In the genomic region with DNA sequence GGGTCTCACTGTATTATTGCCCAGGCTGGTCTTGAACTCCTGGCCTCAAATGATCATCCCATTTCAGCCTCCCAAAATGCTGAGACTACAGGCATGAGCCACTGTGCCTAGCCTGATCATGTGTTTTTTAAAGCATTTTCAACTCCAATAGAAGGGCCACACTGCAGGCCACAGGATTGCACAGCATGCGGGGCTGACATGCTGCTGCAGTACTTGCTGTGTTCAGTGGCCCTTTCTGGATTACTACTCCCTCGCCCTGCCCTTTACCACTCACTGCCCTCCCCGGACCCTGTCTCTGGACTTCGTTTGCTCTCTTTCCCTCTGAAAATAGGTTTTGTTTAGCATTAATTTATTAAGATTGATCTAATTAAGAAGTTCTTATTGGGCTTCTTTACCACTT, we compare ENCODE assay signal across 23 cellular contexts. TPM values are rescaled to one million over a fixed set of nuclear protein-coding genes. Genes with fewer than 3 reads are reported as not detected.
DNase-seq lines count a peak whose midpoint lies in the region; ATAC-seq and TF ChIP-seq lines count a peak whose summit lies in the region.
"Had no signal": no experiment of that assay in that cellular context is flagged by ENCODE, and none has a peak within 500 bp of the region (broad histone marks: within the 10 kb centered on the region; RNA-seq: fewer than 3 reads in every experiment).

No MANE protein-coding gene starts in this region.

- peaks cover 85% of the 10 kb centered on the region for H3K36me3 Mint-ChIP-seq in activated CD4-positive, alpha-beta T cell treated with anti-CD3 and anti-CD28 coated beads, Interleukin-2, amount 10 ng/mL, durations not matched to agents 7 days and 5 days (ENCODE audit: low read depth)
- peaks cover 79% of the 10 kb centered on the region for H3K36me3 Mint-ChIP-seq in activated CD8-positive, alpha-beta T cell treated with anti-CD3 and anti-CD28 coated beads for 36 hours (ENCODE audit: low read depth)
- H3K36me3 Mint-ChIP-seq in naive thymus-derived CD4-positive, alpha-beta T cell = peaks cover 18 to 67% (median 42%) of the 10 kb centered on the region in 5 donors

- no peak for TF ChIP-seq CTCF in activated CD8-positive, alpha-beta T cell treated with anti-CD3 and anti-CD28 coated beads for 36 hours (IDR thresholded peaks at IDR 0.05)

- POLR2A ChIA-PET in activated CD4-positive, alpha-beta T cell treated with anti-CD3 and anti-CD28 coated beads, Interleukin-2, amount 10 ng/mL, durations not matched to agents 7 days and 5 days (lab: Charles Lee) = interaction anchor here (0.6 kb wide), 1 partner anchor 10 kb away, joined by 3 read pairs; no protein-coding TSS in a partner anchor
- POLR2A ChIA-PET in activated CD8-positive, alpha-beta T cell treated with anti-CD3 and anti-CD28 coated beads for 36 hours (lab: Charles Lee) = interaction anchor here (0.7 to 1.3 kb wide), 2 partner anchors 18 to 35 kb away, joined by 3 read pairs; no protein-coding TSS in a partner anchor
- POLR2A ChIA-PET in naive thymus-derived CD4-positive, alpha-beta T cell (lab: Charles Lee) = interaction anchor here (1.2 to 5.1 kb wide), 5 partner anchors 11 to 142 kb away, joined by 4 to 31 read pairs (median 11); no protein-coding TSS in a partner anchor

- peak overlapping the region; percentile 81 for H3K27ac Mint-ChIP-seq in activated CD4-positive, alpha-beta T cell treated with anti-CD3 and anti-CD28 coated beads, Interleukin-2, amount 10 ng/mL, durations not matched to agents 7 days and 5 days
- peak overlapping the region; percentile 89 for H3K27ac Mint-ChIP-seq in activated CD8-positive, alpha-beta T cell treated with anti-CD3 and anti-CD28 coated beads for 36 hours
- peak overlapping the region; percentile 56 to 88 (median 83) for H3K27ac Mint-ChIP-seq in naive thymus-derived CD4-positive, alpha-beta T cell
- H3K27ac Mint-ChIP-seq: HFFc6, nephron had no signal

- H3K9me3 ChIP-seq in naive thymus-derived CD4-positive, alpha-beta T cell (ENCODE audit: control insufficient read depth in 2 of 3, low read length in 3 of 3) = no peaks in the 10 kb centered on the region
- H3K9me3 ChIP-seq: BE2C, gastroesophageal sphincter, right lobe of liver, testis had no signal

- peak overlapping the region; percentile 49 for H3K27ac ChIP-seq in naive thymus-derived CD4-positive, alpha-beta T cell (ENCODE audit: low read depth, low read length)
- H3K27ac ChIP-seq: gastroesophageal sphincter, HL-60, right lobe of liver, testis had no signal

- H3K36me3 ChIP-seq in naive thymus-derived CD4-positive, alpha-beta T cell (ENCODE audit: control insufficient read depth in 2 of 3, insufficient read depth in 3 of 3, low read length in 3 of 3) = peaks cover 0 to 26% (median 12%) of the 10 kb centered on the region in 3 experiments
- H3K36me3 ChIP-seq: BE2C had no signal

- H3K4me1 ChIP-seq in naive thymus-derived CD4-positive, alpha-beta T cell (ENCODE audit: control insufficient read depth in 2 of 2, insufficient read depth in 2 of 2, low read length in 2 of 2) = peaks cover 50 to 85% of the 10 kb centered on the region in 2 donors
- H3K4me1 ChIP-seq: BE2C, gastroesophageal sphincter, right lobe of liver, testis had no signal

- H3K27me3 ChIP-seq in naive thymus-derived CD4-positive, alpha-beta T cell (ENCODE audit: control insufficient read depth in 2 of 2, insufficient read depth in 2 of 2, low read length in 2 of 2) = no peaks in the 10 kb centered on the region
- H3K27me3 ChIP-seq: BE2C, gastroesophageal sphincter, right lobe of liver, testis had no signal

- no peaks in the 10 kb centered on the region for H3K9me3 Mint-ChIP-seq in activated CD4-positive, alpha-beta T cell treated with anti-CD3 and anti-CD28 coated beads, Interleukin-2, amount 10 ng/mL, durations not matched to agents 7 days and 5 days
- no peaks in the 10 kb centered on the region for H3K9me3 Mint-ChIP-seq in activated CD8-positive, alpha-beta T cell treated with anti-CD3 and anti-CD28 coated beads for 36 hours
- no peaks in the 10 kb centered on the region for H3K9me3 Mint-ChIP-seq in naive thymus-derived CD4-positive, alpha-beta T cell
- H3K9me3 Mint-ChIP-seq: HFFc6, nephron had no signal

- no peak overlapping the region for H3K4me3 ChIP-seq in naive thymus-derived CD4-positive, alpha-beta T cell (ENCODE audit: low read length)
- H3K4me3 ChIP-seq: gastroesophageal sphincter, right lobe of liver, testis had no signal

- H3K27me3 Mint-ChIP-seq in activated CD4-positive, alpha-beta T cell treated with anti-CD3 and anti-CD28 coated beads, Interleukin-2, amount 10 ng/mL, durations not matched to agents 7 days and 5 days = no peaks in the 10 kb centered on the region
- H3K27me3 Mint-ChIP-seq in activated CD8-positive, alpha-beta T cell treated with anti-CD3 and anti-CD28 coated beads for 36 hours = no peaks in the 10 kb centered on the region
- no peaks in the 10 kb centered on the region for H3K27me3 Mint-ChIP-seq in naive thymus-derived CD4-positive, alpha-beta T cell

- peaks cover 88% of the 10 kb centered on the region for H3K4me1 Mint-ChIP-seq in activated CD4-positive, alpha-beta T cell treated with anti-CD3 and anti-CD28 coated beads, Interleukin-2, amount 10 ng/mL, durations not matched to agents 7 days and 5 days
- H3K4me1 Mint-ChIP-seq in activated CD8-positive, alpha-beta T cell treated with anti-CD3 and anti-CD28 coated beads for 36 hours (ENCODE audit: low read depth) = peaks cover 89% of the 10 kb centered on the region
- H3K4me1 Mint-ChIP-seq in naive thymus-derived CD4-positive, alpha-beta T cell = peaks cover 74 to 97% (median 94%) of the 10 kb centered on the region in 7 donors
- H3K4me1 Mint-ChIP-seq: nephron had no signal

- intact Hi-C loops in activated CD8-positive, alpha-beta T cell treated with anti-CD3 and anti-CD28 coated beads for 36 hours (cut with micrococcal nuclease) = no loop called here
- intact Hi-C loops in naive thymus-derived CD4-positive, alpha-beta T cell (cut with micrococcal nuclease) = loop anchor here in 1 of 2 donors (2.0 to 5.0 kb wide), 3 partner anchors 193 to 355 kb away; no protein-coding TSS in a partner anchor

- CTCF ChIA-PET in activated CD4-positive, alpha-beta T cell treated with anti-CD3 and anti-CD28 coated beads, Interleukin-2, amount 10 ng/mL, durations not matched to agents 7 days and 5 days (lab: Charles Lee) = interaction anchor here (1.1 kb wide), 1 partner anchor 12 kb away, joined by 4 read pairs; no protein-coding TSS in a partner anchor
- CTCF ChIA-PET in activated CD8-positive, alpha-beta T cell treated with anti-CD3 and anti-CD28 coated beads for 36 hours (lab: Charles Lee) = interaction anchor here (0.8 to 2.4 kb wide), 3 partner anchors 8 to 47 kb away, joined by 3 to 15 read pairs (median 3); no protein-coding TSS in a partner anchor
- CTCF ChIA-PET in naive thymus-derived CD4-positive, alpha-beta T cell (lab: Charles Lee) = interaction anchor here (0.6 to 2.1 kb wide), 3 partner anchors 9 to 50 kb away, joined by 3 to 10 read pairs (median 6); no protein-coding TSS in a partner anchor

- H3K4me3 Mint-ChIP-seq in activated CD4-positive, alpha-beta T cell treated with anti-CD3 and anti-CD28 coated beads, Interleukin-2, amount 10 ng/mL, durations not matched to agents 7 days and 5 days = no peak overlapping the region
- no peak overlapping the region for H3K4me3 Mint-ChIP-seq in activated CD8-positive, alpha-beta T cell treated with anti-CD3 and anti-CD28 coated beads for 36 hours
- peak overlapping the region in 9 of 10 donors; percentile 42 to 75 (median 63) for H3K4me3 Mint-ChIP-seq in naive thymus-derived CD4-positive, alpha-beta T cell
- H3K4me3 Mint-ChIP-seq: HFFc6, nephron had no signal

- peak; percentile 29 for ATAC-seq in GM18907 (IDR thresholded peaks at IDR 0.05; ENCODE audit: unreplicated experiment)
- ATAC-seq in activated CD8-positive, alpha-beta T cell treated with anti-CD3 and anti-CD28 coated beads for 36 hours = no peak
- no peak for ATAC-seq in naive thymus-derived CD4-positive, alpha-beta T cell
- no peak for ATAC-seq in HG02588 (IDR thresholded peaks at IDR 0.05; ENCODE audit: unreplicated experiment)
- ATAC-seq in GM21526 (IDR thresholded peaks at IDR 0.05; ENCODE audit: low FRiP score, unreplicated experiment) = no peak
- ATAC-seq: gastroesophageal sphincter, right lobe of liver had no signal

- DNase-seq in activated CD4-positive, alpha-beta T cell treated with anti-CD3 and anti-CD28 coated beads, Interleukin-2, amount 10 ng/mL, durations not matched to agents 7 days and 5 days = no peak
- no peak for DNase-seq in activated CD4-positive, alpha-beta T cell treated with anti-CD3 and anti-CD28 coated beads, Interleukin-2, amount 50 U/mL, for 4 hours
- no peak for DNase-seq in activated CD8-positive, alpha-beta T cell treated with anti-CD3 and anti-CD28 coated beads for 36 hours
- no peak for DNase-seq in naive thymus-derived CD4-positive, alpha-beta T cell
- no peak for DNase-seq in amygdala (lab: John Stamatoyannopoulos, UW)
- DNase-seq: aorta; BE2C; central memory CD4-positive, alpha-beta T cell; erythroblast; HFFc6; NCI-H146; NCI-H2171 treated with DMSO at 0.1 percent for 48 hours; NCI-H526; right lobe of liver; stimulated activated CD8-positive, alpha-beta memory T cell treated with anti-CD3 and anti-CD28 coated beads, Interleukin-4, amount 100 ng/mL, for 48 hours; SW 1271; testis had no signal

RNA-seq across cellular contexts. Expression of a gene that starts 37.3 kb away (rescaled TPM):
- 10 to 100 TPM; 59.2 to 60.1 TPM for total RNA-seq in activated CD4-positive, alpha-beta T cell treated with anti-CD3 and anti-CD28 coated beads, Interleukin-2, amount 10 ng/mL, durations not matched to agents 7 days and 5 days
- 10 to 100 TPM; 45.4 to 47.1 TPM for total RNA-seq in activated CD8-positive, alpha-beta T cell treated with anti-CD3 and anti-CD28 coated beads for 36 hours
- total RNA-seq in naive thymus-derived CD4-positive, alpha-beta T cell = 100 to 1,000 TPM in 3 of 5 experiments, 10 to 100 TPM in 2; 54.1 to 145 (median 130) TPM
- 1 to 10 TPM; 5.5 to 6.3 TPM for polyA plus RNA-seq in naive thymus-derived CD4-positive, alpha-beta T cell

Comparison
In these comparisons a context has a peak if more than half of its experiments do, and no peak if none do; other contexts are left out.
1. H3K4me3 Mint-ChIP-seq: peak in naive thymus-derived CD4-positive, alpha-beta T cell (9 of 10); none in activated CD4-positive, alpha-beta T cell treated with anti-CD3 and anti-CD28 coated beads, Interleukin-2, amount 10 ng/mL, durations not matched to agents 7 days and 5 days (single experiment) and activated CD8-positive, alpha-beta T cell treated with anti-CD3 and anti-CD28 coated beads for 36 hours (single experiment).
2. Peak in every context shown above with its lines, with median percentiles within 50 percentile points of each other: H3K27ac Mint-ChIP-seq.